ENCODE assay signal across 17 cellular contexts in genomic region chr21:44720170-44720569, GRCh38. TPM values are rescaled to one million over a fixed set of nuclear protein-coding genes. Genes with fewer than 3 reads are reported as not detected.
DNase-seq lines count a peak whose midpoint lies in the region; ATAC-seq, FAIRE-seq and TF ChIP-seq lines count a peak whose summit lies in the region.
"Had no signal": no experiment of that assay in that cellular context is flagged by ENCODE, and none has a peak within 500 bp of the region (broad histone marks: within the 10 kb centered on the region; RNA-seq: fewer than 3 reads in every experiment).

No MANE protein-coding gene starts in this region.

- H3K4me1 ChIP-seq in H9 (ENCODE audit: insufficient read depth, low read length) = no peaks in the 10 kb centered on the region
- H3K4me1 ChIP-seq in heart left ventricle = peaks cover 0 to 11% (median 0%) of the 10 kb centered on the region in 12 donors
- H3K4me1 ChIP-seq in osteoblast (ENCODE audit: insufficient read depth, low read length) = no peaks in the 10 kb centered on the region
- H3K4me1 ChIP-seq: HAP-1 had no signal

- no peak overlapping the region for H3K27ac ChIP-seq in H9 (ENCODE audit: insufficient read length, low read depth, low read length)
- H3K27ac ChIP-seq in heart left ventricle = peak overlapping the region in 2 of 12 donors; percentile 13 to 39
- H3K27ac ChIP-seq in osteoblast (ENCODE audit: low read depth, low read length) = no peak overlapping the region
- H3K27ac ChIP-seq: 22Rv1, BLaER1 had no signal

- H4K5ac ChIP-seq in H9 (ENCODE audit: insufficient read length, low read depth, low read length) = no peak overlapping the region

- no peak overlapping the region for H3T11ph ChIP-seq in H9 (ENCODE audit: low read length)

- H3K4me3 ChIP-seq in heart left ventricle = no peak overlapping the region
- H3K4me3 ChIP-seq in osteoblast (ENCODE audit: insufficient read depth, low read length) = no peak overlapping the region
- H3K4me3 ChIP-seq: BLaER1, HAP-1 had no signal

- no peak overlapping the region for H3K14ac ChIP-seq in H9 (ENCODE audit: insufficient read depth, low read length)

- H3K18ac ChIP-seq in H9 (ENCODE audit: insufficient read length, low read depth, low read length) = no peak overlapping the region

- WGBS in H9 (ENCODE audit: extremely low coverage, insufficient read length, low lambda C conversion rate) = no CpG with 5 or more reads among the region's 2 CpGs
- 48 to 61% (median 52%) methylated on average over 2 of the region's 2 CpGs for WGBS in heart left ventricle, 4 donors

- no peak overlapping the region for H2BK120ac ChIP-seq in H9 (ENCODE audit: low read depth, low read length, poor library complexity, severe bottlenecking)

- H3K9me3 ChIP-seq in H9 (ENCODE audit: control insufficient read depth, low read depth, low read length) (no peaks in the 10 kb centered on the region), heart left ventricle (no peaks in the 10 kb centered on the region), osteoblast (ENCODE audit: low read depth, low read length) (no peaks in the 10 kb centered on the region)
- H3K9me3 ChIP-seq: BLaER1, HAP-1 had no signal

- FAIRE-seq in GM12892 (lab: Jason Lieb, UNC) = no peak
- FAIRE-seq: GM18507 had no signal

- peaks cover 0 to 4% of the 10 kb centered on the region in 2 experiments; a peak in 2 of 5 replicates for H3K9me3 Mint-ChIP-seq in H9
- H3K9me3 Mint-ChIP-seq: CD8-positive, alpha-beta memory T cell had no signal

- H4K91ac ChIP-seq in H9 (ENCODE audit: insufficient read length, low read depth, low read length) = no peak overlapping the region

- peak; percentile 47 to 86 (median 78) for ATAC-seq in heart left ventricle

- H3K27me3 ChIP-seq in H9 (ENCODE audit: insufficient read depth, low read length) (no peaks in the 10 kb centered on the region; the same call in 1 of the 2 replicates), heart left ventricle (peaks cover 10 to 59% (median 17%) of the 10 kb centered on the region in 9 donors), osteoblast (ENCODE audit: insufficient read depth, low read length) (peaks cover 45% of the 10 kb centered on the region)

- no peaks in the 10 kb centered on the region for H3K79me2 ChIP-seq in H9 (ENCODE audit: insufficient read depth, low read length)
- no peaks in the 10 kb centered on the region for H3K79me2 ChIP-seq in osteoblast (ENCODE audit: insufficient read depth, low read length)

- no peak overlapping the region for H3K4me3 Mint-ChIP-seq in H9
- H3K4me3 Mint-ChIP-seq: CD8-positive, alpha-beta memory T cell; IgD-negative memory B cell had no signal

- no peak for TF ChIP-seq CTCF in H9 (conservative IDR thresholded peaks at IDR 0.05)
- TF ChIP-seq CTCF in heart left ventricle (IDR thresholded peaks at IDR 0.05) = no peak
- no peak for TF ChIP-seq CTCF in osteoblast (IDR thresholded peaks at IDR 0.05; ENCODE audit: extremely low read depth, low read depth, low read length)

- H2AK5ac ChIP-seq in H9 (ENCODE audit: insufficient read length, low read length) = no peak overlapping the region

- H3K79me1 ChIP-seq in H9 (ENCODE audit: insufficient read depth, low read depth, low read length, poor library complexity, severe bottlenecking) = no peaks in the 10 kb centered on the region

- H2AFZ ChIP-seq in H9 (ENCODE audit: low read length) = no peak overlapping the region
- H2AFZ ChIP-seq in osteoblast (ENCODE audit: low read length) = no peak overlapping the region

- TF ChIP-seq POLR2A in heart left ventricle (IDR thresholded peaks at IDR 0.05) = no peak
- no peak for TF ChIP-seq POLR2A in GM12892 (IDR thresholded peaks at IDR 0.05; ENCODE audit: low read depth, low read length)

- H3K4ac ChIP-seq in H9 (ENCODE audit: low read depth, low read length) = no peak overlapping the region

- H3K23me2 ChIP-seq in H9 (ENCODE audit: insufficient read length, low read depth, low read length, poor library complexity, severe bottlenecking) = no peaks in the 10 kb centered on the region

- H3K4me2 ChIP-seq in H9 (ENCODE audit: insufficient read depth, insufficient read length, low read length) (no peak overlapping the region), osteoblast (ENCODE audit: insufficient read depth, low read length) (no peak overlapping the region)
- H3K4me2 ChIP-seq: BLaER1 had no signal

- H3K23ac ChIP-seq in H9 (ENCODE audit: insufficient read length, low read depth, low read length) = no peak overlapping the region

- peak; percentile 9 for DNase-seq in activated effector memory CD4-positive, alpha-beta T cell treated with anti-CD3 and anti-CD28 coated beads, Interleukin-2, amount 50 U/mL, for 16 hours
- no peak for DNase-seq in activated effector memory CD4-positive, alpha-beta T cell treated with Interleukin-2 at 50 U/mL for 16 hours
- DNase-seq in H9 (peak; percentile 3), heart left ventricle (no peak), osteoblast (ENCODE audit: insufficient read length, low spot score, missing footprints) (peak; percentile 45), GM12892 (ENCODE audit: insufficient read length) (no peak), DMS153 treated with DMSO at 0.1 percent for 48 hours (lab: John Stamatoyannopoulos, UW; ENCODE audit: unreplicated experiment) (no peak)
- DNase-seq: AML-193; CD8-positive, alpha-beta memory T cell; GOT3 had no signal

- H4K20me1 ChIP-seq in H9 (ENCODE audit: control insufficient read depth, insufficient read depth, insufficient read length) (no peaks in the 10 kb centered on the region), osteoblast (ENCODE audit: insufficient read depth, low read length) (no peaks in the 10 kb centered on the region)
- H4K20me1 ChIP-seq: BLaER1 had no signal

- no peak overlapping the region for H2BK5ac ChIP-seq in H9 (ENCODE audit: insufficient read length, low read length)

- no peak overlapping the region for H2BK15ac ChIP-seq in H9 (ENCODE audit: low read depth, low read length)

- H3K36me3 ChIP-seq in heart left ventricle = no peaks in the 10 kb centered on the region
- H3K36me3 ChIP-seq in osteoblast (ENCODE audit: insufficient read depth, low read length) = no peaks in the 10 kb centered on the region
- H3K36me3 ChIP-seq: BLaER1, HAP-1 had no signal

- no peak overlapping the region for H3K56ac ChIP-seq in H9 (ENCODE audit: insufficient read length, low read depth, low read length)

- H3K27ac Mint-ChIP-seq in H9 = no peak overlapping the region
- H3K27ac Mint-ChIP-seq: IgD-negative memory B cell had no signal

- H3K27me3 Mint-ChIP-seq in H9 (ENCODE audit: low read depth) = peaks cover 26% of the 10 kb centered on the region

- H3K4me1 Mint-ChIP-seq in H9 = peaks cover 24 to 28% of the 10 kb centered on the region in 2 experiments

- intact Hi-C loops in heart left ventricle (cut with DNase I) = loop anchor here in 1 of 10 donors (10.0 kb wide), 1 partner anchor 55 kb away; the partner anchor contains the start of gene KRTAP12-2

- H2BK12ac ChIP-seq in H9 (ENCODE audit: insufficient read length, low read depth, low read length) = no peak overlapping the region

- H2BK20ac ChIP-seq in H9 (ENCODE audit: low read depth, low read length, poor library complexity, severe bottlenecking) = no peak overlapping the region

- no peak overlapping the region for H4K8ac ChIP-seq in H9 (replicated peaks; ENCODE audit: insufficient read length, low read depth, low read length)

- no peak overlapping the region for H3K9ac ChIP-seq in H9 (ENCODE audit: extremely low read depth, insufficient read length, low read length)
- H3K9ac ChIP-seq: BLaER1 had no signal

- H3K36me3 Mint-ChIP-seq in H9 (ENCODE audit: insufficient read depth in 1 of 3, low read depth in 3 of 3) = no peaks in the 10 kb centered on the region; a peak in 1 of 7 replicates
- H3K36me3 Mint-ChIP-seq: CD8-positive, alpha-beta memory T cell had no signal

RNA-seq across cellular contexts. Expression of gene TSPEAR, which starts 8.8 kb away (rescaled TPM):
- total RNA-seq in H9 (2021) (1.2 and 1.3 TPM in 2 replicates), heart left ventricle (1 to 10 TPM in 3 of 9 donors, under 1 TPM in 4, not detected in 2; 0.07 to 2.5 (median 0.71) TPM), osteoblast (not detected in 2 replicates)
- polyA plus RNA-seq in heart left ventricle = 1 to 10 TPM in 1 of 2 donors, under 1 TPM in 1; 0.01 to 2.6 TPM
- polyA plus RNA-seq in GM12892 (2012; ENCODE audit: missing spikeins) = not detected
- total RNA-seq: CD8-positive, alpha-beta memory T cell; Daoy; HT1080 had no signal
- polyA plus RNA-seq: IgD-negative memory B cell had no signal

RNA-seq across cellular contexts. Expression of gene KRTAP10-12, which starts 23.2 kb away (rescaled TPM):
- total RNA-seq in H9 (2021) = not detected in 2 replicates
- not detected for total RNA-seq in heart left ventricle
- not detected for polyA plus RNA-seq in heart left ventricle
- not detected in 2 replicates for total RNA-seq in osteoblast
- not detected for polyA plus RNA-seq in GM12892 (2012; ENCODE audit: missing spikeins)
- total RNA-seq: CD8-positive, alpha-beta memory T cell; Daoy; HT1080 had no signal
- polyA plus RNA-seq: CD8-positive, alpha-beta memory T cell; IgD-negative memory B cell had no signal

RNA-seq across cellular contexts. Expression of gene KRTAP12-1, which starts 38.2 kb away (rescaled TPM):
- total RNA-seq in H9 (2021) (not detected in 2 replicates), heart left ventricle (not detected), osteoblast (not detected in 2 replicates)
- not detected for polyA plus RNA-seq in heart left ventricle
- not detected for polyA plus RNA-seq in GM12892 (2012; ENCODE audit: missing spikeins)
- total RNA-seq: CD8-positive, alpha-beta memory T cell; Daoy; HT1080 had no signal
- polyA plus RNA-seq: CD8-positive, alpha-beta memory T cell; IgD-negative memory B cell had no signal

RNA-seq across cellular contexts. Expression of gene KRTAP12-2, which starts 53.4 kb away (rescaled TPM):
- total RNA-seq in H9 (2021) (not detected in 2 replicates), heart left ventricle (not detected), osteoblast (not detected in 2 replicates)
- polyA plus RNA-seq in heart left ventricle = not detected
- polyA plus RNA-seq in GM12892 (2012; ENCODE audit: missing spikeins) = not detected
- total RNA-seq: CD8-positive, alpha-beta memory T cell; Daoy; HT1080 had no signal
- polyA plus RNA-seq: CD8-positive, alpha-beta memory T cell; IgD-negative memory B cell had no signal

Comparison
In these comparisons a context has a peak if more than half of its experiments do, and no peak if none do; other contexts are left out.
1. DNase-seq: peak in activated effector memory CD4-positive, alpha-beta T cell treated with anti-CD3 and anti-CD28 coated beads, Interleukin-2, amount 50 U/mL, for 16 hours (single experiment), H9 (single experiment) and osteoblast (single experiment); none in activated effector memory CD4-positive, alpha-beta T cell treated with Interleukin-2 at 50 U/mL for 16 hours (single experiment), heart left ventricle (0 of 5), GM12892 (single experiment) and DMS153 treated with DMSO at 0.1 percent for 48 hours (single experiment).